Comparison of ENCODE assay signal across 7 cellular contexts in genomic region chr19:44093931-44094765, GRCh38. TPM values are rescaled to one million over a fixed set of nuclear protein-coding genes. Genes with fewer than 3 reads are reported as not detected.
DNase-seq lines count a peak whose midpoint lies in the region; ATAC-seq, FAIRE-seq and TF ChIP-seq lines count a peak whose summit lies in the region.

Gene ZNF224 (plus strand): TSS chr19:44094361. CDS start chr19:44097874, 3,513 bp downstream.

- CTCF ChIA-PET in mammary epithelial cell (lab: Charles Lee; ENCODE audit: low non-redundant PET): no interaction called here

- no peak for FAIRE-seq in small intestine (lab: Jason Lieb, UNC)

- peak within 1 kb of the TSS; percentile 92 for H3K4me2 ChIP-seq in mammary epithelial cell (ENCODE audit: insufficient read depth, low read depth, low read length)

- H3K9me3 ChIP-seq in mammary epithelial cell (replicated peaks; ENCODE audit: insufficient read depth, low read length) (no peaks in the 10 kb centered on the region), iPS-20b (ENCODE audit: insufficient read depth, low read depth, low read length) (no peaks in the 10 kb centered on the region), small intestine (ENCODE audit: control insufficient read depth, low read depth) (no peaks in the 10 kb centered on the region)

- intact Hi-C loops in mammary epithelial cell (cut with micrococcal nuclease): loop anchor here (1.0 to 5.0 kb wide), 4 partner anchors 19 to 92 kb away; partner anchors contain the start of genes ZNF223, ZNF225 and ZNF230

- H3K36me3 ChIP-seq in mammary epithelial cell (ENCODE audit: insufficient read depth, low read length): no peaks in the 10 kb centered on the region
- H3K36me3 ChIP-seq in iPS-20b (ENCODE audit: insufficient read depth, low read depth, low read length): peaks cover 6% of the 10 kb centered on the region; the same call in 1 of the 2 replicates
- H3K36me3 ChIP-seq in small intestine (ENCODE audit: control insufficient read depth in 2 of 2, insufficient read depth in 2 of 2, low read length in 2 of 2): peaks cover 2 to 14% of the 10 kb centered on the region in 2 donors

- H3K27me3 ChIP-seq in mammary epithelial cell (ENCODE audit: insufficient read depth, low read length): no peaks in the 10 kb centered on the region
- H3K27me3 ChIP-seq in iPS-20b (ENCODE audit: insufficient read depth, low read length): no peaks in the 10 kb centered on the region
- H3K27me3 ChIP-seq in small intestine (ENCODE audit: control insufficient read depth in 2 of 2, insufficient read depth in 2 of 2, low read length in 2 of 2): no peaks in the 10 kb centered on the region

- DNase-seq in NCI-H2171 treated with DMSO at 0.1 percent for 48 hours (lab: John Stamatoyannopoulos, UW): peak; percentile 91
- DNase-seq in mammary epithelial cell: peak; percentile 89
- DNase-seq in small intestine: peak; percentile 94

- H3K27ac ChIP-seq in VCaP (peak within 1 kb of the TSS; percentile 73), mammary epithelial cell (ENCODE audit: insufficient read depth, low read depth, low read length) (peak within 1 kb of the TSS; percentile 49), iPS-20b (ENCODE audit: low read length) (no peak within 1 kb of the TSS), small intestine (ENCODE audit: low read depth in 1 of 2, low read length in 1 of 2) (peak within 1 kb of the TSS; percentile 59 to 87)

- BruUV-seq in mammary epithelial cell (replicated peaks; lab: Mats Ljungman, UMichigan): TSS peak; percentile 31

- TF ChIP-seq CTCF in VCaP (conservative IDR thresholded peaks at IDR 0.05): no peak
- TF ChIP-seq CTCF in mammary epithelial cell (conservative IDR thresholded peaks at IDR 0.05 in 1 of 2, IDR thresholded peaks at IDR 0.05 in 1 of 2; ENCODE audit: extremely low read depth in 1 of 2, insufficient read depth in 1 of 2, low read depth in 1 of 2, low read length in 2 of 2): no peak

- dilution Hi-C loops in mammary epithelial cell (cut with HindIII; ENCODE audit: low sequenced_read_pairs): no loop called here

- peak within 1 kb of the TSS; percentile 100 for H2AFZ ChIP-seq in mammary epithelial cell (ENCODE audit: low read depth, low read length)

- no peaks in the 10 kb centered on the region for H4K20me1 ChIP-seq in mammary epithelial cell (ENCODE audit: insufficient read depth, low read length)

- in situ Hi-C loops in mammary epithelial cell (cut with MboI; ENCODE audit: low sequenced_read_pairs in 2 of 2): no loop called here

- H3K4me3 ChIP-seq in mammary epithelial cell (replicated peaks in 1 of 3; ENCODE audit: insufficient read depth in 1 of 3, low read depth in 2 of 3, low read length in 3 of 3): peak within 1 kb of the TSS; percentile 82 to 93 (median 89)
- H3K4me3 ChIP-seq in iPS-20b (ENCODE audit: low read length): peak within 1 kb of the TSS; percentile 91
- H3K4me3 ChIP-seq in small intestine (ENCODE audit: low read depth in 1 of 2, low read length in 2 of 2): peak within 1 kb of the TSS; percentile 83 to 93

- WGBS in mammary epithelial cell (ENCODE audit: low coverage, missing lambda C conversion rate): 2% methylated on average over 21 of the region's 50 CpGs
- 0% methylated on average over 50 of the region's 50 CpGs for WGBS in small intestine, 3 donors

- peaks cover 31% of the 10 kb centered on the region for H3K79me2 ChIP-seq in mammary epithelial cell (ENCODE audit: insufficient read depth, low read length)

- peak within 1 kb of the TSS; percentile 70 for H3K9ac ChIP-seq in mammary epithelial cell (ENCODE audit: insufficient read depth, low read length)
- peak within 1 kb of the TSS; percentile 78 for H3K9ac ChIP-seq in iPS-20b (ENCODE audit: low read depth, low read length)

- no peaks in the 10 kb centered on the region for H3K4me1 ChIP-seq in mammary epithelial cell (ENCODE audit: insufficient read depth, low read length)
- H3K4me1 ChIP-seq in iPS-20b (ENCODE audit: insufficient read depth, low read length): no peaks in the 10 kb centered on the region
- no peaks in the 10 kb centered on the region for H3K4me1 ChIP-seq in small intestine (ENCODE audit: control insufficient read depth in 2 of 2, insufficient read depth in 1 of 2, low read depth in 1 of 2, low read length in 1 of 2)

- ATAC-seq in GM18861 (IDR thresholded peaks at IDR 0.05; ENCODE audit: unreplicated experiment) (peak; percentile 64), HG03097 (IDR thresholded peaks at IDR 0.05; ENCODE audit: low FRiP score, unreplicated experiment) (peak; percentile 85)

RNA-seq across cellular contexts. Expression of gene ZNF224, which starts in this region (rescaled TPM):
- total RNA-seq in mammary epithelial cell: 10 to 100 TPM; 15.3 to 24.0 TPM
- polyA plus RNA-seq in mammary epithelial cell: 4.4 TPM
- 0.31 TPM for polyA minus RNA-seq in mammary epithelial cell
- polyA plus RNA-seq in small intestine: 10 to 100 TPM in 2 of 3 donors, 1 to 10 TPM in 1; 8.3 to 27.3 (median 18.4) TPM
